In the genomic region with DNA sequence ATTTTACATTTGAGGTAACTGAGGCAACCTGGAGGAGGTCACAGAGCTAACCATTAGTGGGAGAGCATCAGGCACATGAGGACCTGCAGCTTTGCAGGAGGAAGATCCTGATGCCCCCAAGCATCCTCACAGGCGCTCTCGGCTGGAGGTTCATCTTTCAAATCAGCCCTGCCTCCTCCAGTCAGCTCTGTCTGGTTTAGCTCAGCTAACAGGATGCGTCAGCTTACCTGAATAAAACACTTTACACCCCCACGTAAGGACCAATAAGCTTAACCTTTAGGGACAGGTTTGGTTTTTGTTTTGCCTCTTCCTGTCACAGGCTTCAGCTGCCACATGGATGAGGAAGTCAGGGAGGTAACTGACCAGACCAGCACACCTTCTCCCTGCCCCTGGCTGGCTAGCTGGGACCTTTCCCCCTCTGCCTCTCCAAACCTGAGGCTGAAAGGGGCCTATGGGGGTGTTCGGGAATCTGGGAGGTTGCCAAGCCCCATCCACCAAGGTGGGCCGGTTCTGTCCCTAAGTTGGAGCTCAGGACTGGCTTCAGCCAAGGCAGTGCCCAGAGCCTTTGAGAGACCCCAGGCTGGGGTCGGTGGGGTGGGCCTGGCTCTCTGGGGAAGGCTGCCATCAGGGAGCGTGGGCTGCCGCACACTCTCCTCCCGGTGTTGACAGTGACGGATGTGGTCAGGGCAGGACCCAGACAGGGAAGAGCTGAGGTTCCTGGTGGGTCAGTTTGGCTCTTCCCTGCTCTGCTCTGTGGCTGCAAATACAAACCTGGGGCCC, we compare ENCODE assay signal across 15 cellular contexts.
DNase-seq lines count a peak whose midpoint lies in the region; ATAC-seq and TF ChIP-seq lines count a peak whose summit lies in the region.
"Had no signal": no experiment of that assay in that cellular context is flagged by ENCODE, and none has a peak within 500 bp of the region (broad histone marks: within the 10 kb centered on the region; RNA-seq: fewer than 3 reads in every experiment).

No MANE protein-coding gene starts in this region.

- no peak overlapping the region for H3K27ac Mint-ChIP-seq in stimulated activated memory B cell treated with anti-CD40 and anti-IgM and Interleukin-4, amounts not matched to agents 10 μg/mL and 1 μg/mL and 100 μg/mL, for 72 hours
- H3K27ac Mint-ChIP-seq: T-cell had no signal

- peak overlapping the region; percentile 92 for H3K4me2 ChIP-seq in OCI-LY3 (ENCODE audit: low read length)

- no peaks in the 10 kb centered on the region for H4K20me1 ChIP-seq in OCI-LY3 (ENCODE audit: insufficient read depth, low read length)

- H3K36me3 Mint-ChIP-seq in stimulated activated memory B cell treated with anti-CD40 and anti-IgM and Interleukin-4, amounts not matched to agents 10 μg/mL and 1 μg/mL and 100 μg/mL, for 72 hours, result no peaks in the 10 kb centered on the region
- H3K36me3 Mint-ChIP-seq: T-cell had no signal

- TF ChIP-seq CTCF in OCI-LY3 (IDR thresholded peaks at IDR 0.05; ENCODE audit: low read depth, low read length), result no peak

- H3K9ac ChIP-seq in OCI-LY3 (ENCODE audit: low read length), result peak overlapping the region; percentile 75

- peak; percentile 50 for DNase-seq in germinal center (ENCODE audit: low spot score)
- no peak for DNase-seq in central memory CD4-positive, alpha-beta T cell
- DNase-seq: DMS153, MG63, NCI-H1105, NCI-H187, NCI-H2171 treated with DMSO at 0.1 percent for 48 hours, NCI-H82 had no signal

- peaks cover 50% of the 10 kb centered on the region for H3K27me3 Mint-ChIP-seq in stimulated activated memory B cell treated with anti-CD40 and anti-IgM and Interleukin-4, amounts not matched to agents 10 μg/mL and 1 μg/mL and 100 μg/mL, for 72 hours

- H2AFZ ChIP-seq in OCI-LY3 (ENCODE audit: low read depth, low read length), result no peak overlapping the region

- ATAC-seq in GM18502 (IDR thresholded peaks at IDR 0.05; ENCODE audit: poor library complexity, unreplicated experiment), result peak; percentile 1
- peak; percentile 42 for ATAC-seq in stimulated activated memory B cell treated with anti-CD40 and anti-IgM and Interleukin-4, amounts not matched to agents 10 μg/mL and 1 μg/mL and 100 μg/mL, for 72 hours
- ATAC-seq in GM21786 (IDR thresholded peaks at IDR 0.05; ENCODE audit: unreplicated experiment), result no peak
- no peak for ATAC-seq in GM19035 (IDR thresholded peaks at IDR 0.05; ENCODE audit: unreplicated experiment)
- no peak for ATAC-seq in HG03442 (IDR thresholded peaks at IDR 0.05; ENCODE audit: unreplicated experiment)
- ATAC-seq: T-cell had no signal

- peaks cover 57% of the 10 kb centered on the region for H3K4me1 ChIP-seq in OCI-LY3 (ENCODE audit: low read length)

- H3K9me3 ChIP-seq in OCI-LY3 (ENCODE audit: insufficient read depth, low read length), result no peaks in the 10 kb centered on the region
- H3K9me3 ChIP-seq: MG63 had no signal

- H3K9me3 Mint-ChIP-seq in stimulated activated memory B cell treated with anti-CD40 and anti-IgM and Interleukin-4, amounts not matched to agents 10 μg/mL and 1 μg/mL and 100 μg/mL, for 72 hours, result no peaks in the 10 kb centered on the region
- H3K9me3 Mint-ChIP-seq: T-cell had no signal

- H3K4me3 ChIP-seq in OCI-LY3 (ENCODE audit: low read length), result peak overlapping the region; percentile 65
- H3K4me3 ChIP-seq: MG63 had no signal

- H3K36me3 ChIP-seq in OCI-LY3 (replicated peaks; ENCODE audit: low read depth, low read length), result peaks cover 10% of the 10 kb centered on the region
- H3K36me3 ChIP-seq: MG63 had no signal

- H3K4me1 Mint-ChIP-seq in stimulated activated memory B cell treated with anti-CD40 and anti-IgM and Interleukin-4, amounts not matched to agents 10 μg/mL and 1 μg/mL and 100 μg/mL, for 72 hours, result peaks cover 27% of the 10 kb centered on the region

- no peaks in the 10 kb centered on the region for H3K27me3 ChIP-seq in OCI-LY3 (ENCODE audit: low read depth, low read length)
- H3K27me3 ChIP-seq: MG63 had no signal

- H3K4me3 Mint-ChIP-seq in stimulated activated memory B cell treated with anti-CD40 and anti-IgM and Interleukin-4, amounts not matched to agents 10 μg/mL and 1 μg/mL and 100 μg/mL, for 72 hours, result no peak overlapping the region
- H3K4me3 Mint-ChIP-seq: T-cell had no signal

- H3K27ac ChIP-seq in OCI-LY3 (ENCODE audit: low read length), result peak overlapping the region; percentile 98

- peaks cover 23% of the 10 kb centered on the region for H3K79me2 ChIP-seq in OCI-LY3 (ENCODE audit: low read length)

Comparison
In these comparisons a context has a peak if more than half of its experiments do, and no peak if none do; other contexts are left out.
1. ATAC-seq: peak in GM18502 (single experiment) and stimulated activated memory B cell treated with anti-CD40 and anti-IgM and Interleukin-4, amounts not matched to agents 10 μg/mL and 1 μg/mL and 100 μg/mL, for 72 hours (single experiment); none in GM21786 (single experiment), GM19035 (single experiment) and HG03442 (single experiment).